Comparison of ENCODE assay signal across 24 cellular contexts in genomic region chr9:136955943-136956335, GRCh38. TPM values are rescaled to one million over a fixed set of nuclear protein-coding genes. Genes with fewer than 3 reads are reported as not detected.
"Had no signal": no experiment of that assay in that cellular context is flagged by ENCODE, and none has a peak within 500 bp of the region (broad histone marks: within the 10 kb centered on the region; RNA-seq: fewer than 3 reads in every experiment).

No MANE protein-coding gene starts in this region.

- H3K27me3 ChIP-seq: MG63 had no signal

- H3K9me3 ChIP-seq: MG63, SJCRH30 had no signal

- H3K4me3 ChIP-seq: MG63, SJCRH30 had no signal

- DNase-seq: IMR-90, Karpas-422, KG1, MG63, NCI-H1092, NCI-H1105 treated with DMSO at 0.1 percent for 48 hours, NCI-H1417 treated with DMSO at 0.1 percent for 48 hours, NCI-H146, NCI-H1694 treated with DMSO at 0.1 percent for 48 hours, NCI-H1930, NCI-H2081, NCI-H2171, NCI-H226, NCI-H446, NCI-H510A, NCI-H524 treated with DMSO at 0.1 percent for 48 hours, NCI-H69, NCI-H774, RPMI8226, SHP77 treated with DMSO at 0.1 percent for 48 hours, SJCRH30 had no signal

- H3K27ac ChIP-seq: SJCRH30 had no signal

- H3K36me3 ChIP-seq: MG63, SJCRH30 had no signal

- ATAC-seq: HepG2, SK-N-SH treated with all-trans-retinoic acid at 6 μM for 48 hours had no signal

- H3K4me1 ChIP-seq: SJCRH30 had no signal

RNA-seq across cellular contexts. Expression of gene LCN12, which starts 3.9 kb away (rescaled TPM):
- total RNA-seq: HT1080, IMR-90, SJCRH30 had no signal

RNA-seq across cellular contexts. Expression of gene C8G, which starts 10.9 kb away (rescaled TPM):
- total RNA-seq: IMR-90, SJCRH30 had no signal

RNA-seq across cellular contexts. Expression of gene PTGDS, which starts 21.4 kb away (rescaled TPM):
- total RNA-seq: HT1080, IMR-90, SJCRH30 had no signal

RNA-seq across cellular contexts. Expression of gene LCNL1, which starts 26.9 kb away (rescaled TPM):
- total RNA-seq: HepG2, HT1080, IMR-90, SJCRH30 had no signal
- polyA plus RNA-seq: HepG2 had no signal
